Comparison of ENCODE assay signal across 29 cellular contexts in the genomic region with DNA sequence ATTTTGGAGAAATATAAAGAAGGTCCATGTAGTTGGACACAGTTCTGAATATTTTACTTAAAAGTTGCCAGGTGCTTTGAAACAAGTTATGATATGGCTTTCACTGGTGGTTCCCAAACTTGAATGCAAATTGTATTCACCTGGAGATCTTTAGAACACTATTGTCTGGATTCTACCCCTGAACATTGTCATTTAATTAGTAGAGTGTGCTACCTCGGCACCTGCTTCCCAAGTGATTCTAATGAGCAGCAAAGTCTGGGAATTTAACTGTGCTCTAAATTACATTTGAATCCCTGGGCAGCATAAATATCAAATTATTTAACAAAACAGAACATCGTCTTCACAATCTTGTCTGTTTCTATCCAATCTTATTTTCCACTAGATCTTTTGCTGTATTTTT.
"Had no signal": no experiment of that assay in that cellular context is flagged by ENCODE, and none has a peak within 500 bp of the region (broad histone marks: within the 10 kb centered on the region; RNA-seq: fewer than 3 reads in every experiment).

No MANE protein-coding gene starts in this region.

- ATAC-seq: activated CD8-positive, alpha-beta T cell treated with anti-CD3 and anti-CD28 coated beads for 36 hours; activated T-cell treated with anti-CD3 and anti-CD28 coated beads, Interleukin-2, amount 50 U/mL, for 4 hours; activated T-helper 17 cell treated with anti-CD3 and anti-CD28 coated beads, Interleukin-2, amount 50 U/mL, for 72 hours; esophagus mucosa had no signal

- DNase-seq: activated CD4-positive, alpha-beta T cell treated with anti-CD3 and anti-CD28 coated beads for 1 hour; activated CD4-positive, alpha-beta T cell treated with anti-CD3 and anti-CD28 coated beads for 4 hours; activated CD4-positive, alpha-beta T cell treated with anti-CD3 and anti-CD28 coated beads, Interleukin-2, amount 10 ng/mL, durations not matched to agents 7 days and 5 days; activated CD4-positive, alpha-beta T cell treated with anti-CD3 and anti-CD28 coated beads, Interleukin-2, amount 50 U/mL, for 48 hours; activated CD8-positive, alpha-beta memory T cell treated with anti-CD3 and anti-CD28 coated beads for 24 hours; activated CD8-positive, alpha-beta T cell treated with anti-CD3 and anti-CD28 coated beads for 36 hours; activated effector memory CD4-positive, alpha-beta T cell treated with Interleukin-2 at 50 U/mL for 16 hours; activated gamma-delta T cell treated with Interleukin-2 at 50 U/mL for 16 hours; activated naive CD4-positive, alpha-beta T cell treated with anti-CD3 and anti-CD28 coated beads, Interleukin-2, amount 50 U/mL, for 16 hours; activated naive CD4-positive, alpha-beta T cell treated with Interleukin-2 at 50 U/mL for 16 hours; activated T-cell treated with anti-CD3 and anti-CD28 coated beads, Interleukin-2, amount 50 U/mL, for 4 hours; amniotic stem cell; anterior cingulate cortex; brain microvascular endothelial cell; dorsolateral prefrontal cortex; effector memory CD4-positive, alpha-beta T cell; endodermal cell; foreskin fibroblast; head of caudate nucleus; T-helper 2 cell had no signal

- H3K27me3 ChIP-seq: brain microvascular endothelial cell had no signal

- H3K4me1 Mint-ChIP-seq: activated CD4-positive, alpha-beta T cell treated with anti-CD3 and anti-CD28 coated beads, Interleukin-2, amount 10 ng/mL, durations not matched to agents 7 days and 5 days; activated T-helper 17 cell treated with anti-CD3 and anti-CD28 coated beads, Interleukin-2, amount 50 U/mL, for 72 hours; central memory CD8-positive, alpha-beta T cell had no signal

- H3K4me3 Mint-ChIP-seq: activated CD4-positive, alpha-beta T cell treated with anti-CD3 and anti-CD28 coated beads, Interleukin-2, amount 10 ng/mL, durations not matched to agents 7 days and 5 days; activated CD8-positive, alpha-beta T cell treated with anti-CD3 and anti-CD28 coated beads for 36 hours; activated naive CD8-positive, alpha-beta T cell; activated T-cell treated with anti-CD3 and anti-CD28 coated beads, Interleukin-2, amount 50 U/mL, for 4 hours; activated T-helper 17 cell treated with anti-CD3 and anti-CD28 coated beads, Interleukin-2, amount 50 U/mL, for 72 hours; central memory CD8-positive, alpha-beta T cell; dendritic cell treated with granulocyte-macrophage colony-stimulating factor and Interleukin-4, amounts not matched to agents 40 ng/mL and 50 ng/mL, for 4 days; endodermal cell had no signal

- FAIRE-seq: astrocyte, bronchial epithelial cell, frontal cortex had no signal

- H3K36me3 ChIP-seq: brain microvascular endothelial cell had no signal

- H3K36me3 Mint-ChIP-seq: activated naive CD8-positive, alpha-beta T cell had no signal

- H3K4me3 ChIP-seq: coronary artery, dorsolateral prefrontal cortex had no signal

- H3K27ac Mint-ChIP-seq: activated CD4-positive, alpha-beta T cell treated with anti-CD3 and anti-CD28 coated beads, Interleukin-2, amount 10 ng/mL, durations not matched to agents 7 days and 5 days; activated CD8-positive, alpha-beta T cell treated with anti-CD3 and anti-CD28 coated beads for 36 hours; activated naive CD8-positive, alpha-beta T cell; activated T-helper 17 cell treated with anti-CD3 and anti-CD28 coated beads, Interleukin-2, amount 50 U/mL, for 72 hours; dendritic cell treated with granulocyte-macrophage colony-stimulating factor and Interleukin-4, amounts not matched to agents 40 ng/mL and 50 ng/mL, for 4 days; endodermal cell had no signal

- H3K27ac ChIP-seq: brain microvascular endothelial cell, coronary artery, dorsolateral prefrontal cortex had no signal

- H3K9me3 Mint-ChIP-seq: dendritic cell treated with granulocyte-macrophage colony-stimulating factor and Interleukin-4, amounts not matched to agents 40 ng/mL and 50 ng/mL, for 4 days; endodermal cell had no signal

- H3K27me3 Mint-ChIP-seq: activated CD4-positive, alpha-beta T cell treated with anti-CD3 and anti-CD28 coated beads, Interleukin-2, amount 10 ng/mL, durations not matched to agents 7 days and 5 days; activated CD8-positive, alpha-beta T cell treated with anti-CD3 and anti-CD28 coated beads for 36 hours; activated naive CD8-positive, alpha-beta T cell; activated T-helper 17 cell treated with anti-CD3 and anti-CD28 coated beads, Interleukin-2, amount 50 U/mL, for 72 hours; central memory CD8-positive, alpha-beta T cell; dendritic cell treated with granulocyte-macrophage colony-stimulating factor and Interleukin-4, amounts not matched to agents 40 ng/mL and 50 ng/mL, for 4 days had no signal
